In the genomic region with DNA sequence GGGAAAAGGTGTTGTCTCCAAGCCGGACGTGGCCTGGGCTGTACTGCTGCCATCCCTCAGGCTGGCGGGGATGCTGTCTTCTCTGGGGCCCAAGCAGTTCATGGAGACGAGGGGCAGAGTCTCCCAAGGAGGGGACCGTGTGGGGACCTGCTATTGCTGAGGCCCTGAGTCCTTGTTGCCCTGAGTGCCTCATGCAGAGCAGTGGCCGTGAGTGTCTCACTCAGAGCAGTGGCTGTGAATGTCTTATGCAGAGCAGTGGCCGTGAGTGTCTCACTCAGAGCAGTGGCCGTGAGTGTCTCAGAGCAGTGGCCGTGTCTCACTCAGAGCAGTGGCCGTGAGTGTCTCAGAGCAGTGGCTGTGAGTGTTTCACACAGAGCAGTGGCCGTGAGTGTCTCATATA, we compare ENCODE assay signal across 11 cellular contexts. TPM values are rescaled to one million over a fixed set of nuclear protein-coding genes. Genes with fewer than 3 reads are reported as not detected.
A peak's percentile ranks its signal among the peaks of the same experiment; 100 is the strongest.
DNase-seq lines count a peak whose midpoint lies in the region; ATAC-seq and TF ChIP-seq lines count a peak whose summit lies in the region.
"Had no signal": no experiment of that assay in that cellular context is flagged by ENCODE, and none has a peak within 500 bp of the region (broad histone marks: within the 10 kb centered on the region; RNA-seq: fewer than 3 reads in every experiment).

No MANE protein-coding gene starts in this region.

- no peak overlapping the region for H2BK120ac ChIP-seq in neuronal stem cell (ENCODE audit: low read depth, low read length)

- H3K18ac ChIP-seq in neuronal stem cell (ENCODE audit: low read length) = no peak overlapping the region

- H3K27ac ChIP-seq in neuronal stem cell (replicated peaks; ENCODE audit: low read length) = no peak overlapping the region
- no peak overlapping the region for H3K27ac ChIP-seq in ascending aorta
- H3K27ac ChIP-seq: epithelial cell of prostate had no signal

- H3K9me3 ChIP-seq in neuronal stem cell (replicated peaks in 1 of 2; ENCODE audit: control insufficient read depth in 2 of 2, insufficient read depth in 1 of 2, low read depth in 1 of 2, low read length in 2 of 2) (no peaks in the 10 kb centered on the region), ascending aorta (no peaks in the 10 kb centered on the region)
- H3K9me3 ChIP-seq: neutrophil had no signal

- intact Hi-C loops in CD14-positive monocyte (cut with micrococcal nuclease) = no loop called here
- intact Hi-C loops in activated T-helper 2 cell treated with anti-CD3 and anti-CD28 coated beads, Interferon-gamma antibody, Interleukin-2, Interleukin-4, amounts not matched to agents 10 μg/mL and 5 μg/mL and 100 μg/mL, durations not matched to agents 14 hours and 24 hours and 36 hours (cut with micrococcal nuclease) = loop anchor here (1.0 to 5.0 kb wide), 6 partner anchors 22 to 113 kb away; a partner anchor contains a TSS
- intact Hi-C loops in ascending aorta (cut with DNase I) = no loop called here

- peak overlapping the region in 6 of 7 donors; percentile 32 to 85 (median 69) for H3K27ac Mint-ChIP-seq in CD14-positive monocyte
- H3K27ac Mint-ChIP-seq in activated T-helper 2 cell treated with anti-CD3 and anti-CD28 coated beads, Interferon-gamma antibody, Interleukin-2, Interleukin-4, amounts not matched to agents 10 μg/mL and 5 μg/mL and 100 μg/mL, durations not matched to agents 14 hours and 24 hours and 36 hours = peak overlapping the region; percentile 95

- H3K36me3 ChIP-seq in neuronal stem cell (replicated peaks in 1 of 2; ENCODE audit: control insufficient read depth in 2 of 2, insufficient read depth in 2 of 2, low read length in 2 of 2) (peaks cover 2 to 12% of the 10 kb centered on the region in 2 donors), ascending aorta (peaks cover 2 to 13% of the 10 kb centered on the region in 2 donors)

- H3K79me1 ChIP-seq in neuronal stem cell (ENCODE audit: low read depth, low read length) = peaks cover 3% of the 10 kb centered on the region

- peak overlapping the region; percentile 10 for H3K23ac ChIP-seq in neuronal stem cell (ENCODE audit: low read depth, low read length, poor library complexity)

- H4K91ac ChIP-seq in neuronal stem cell (ENCODE audit: low read depth, low read length, poor library complexity) = no peak overlapping the region

- no peak overlapping the region for H2AK5ac ChIP-seq in neuronal stem cell (ENCODE audit: low read depth, low read length)

- peaks cover 41 to 72% of the 10 kb centered on the region in 2 donors for H3K36me3 Mint-ChIP-seq in CD14-positive monocyte
- H3K36me3 Mint-ChIP-seq in activated T-helper 2 cell treated with anti-CD3 and anti-CD28 coated beads, Interferon-gamma antibody, Interleukin-2, Interleukin-4, amounts not matched to agents 10 μg/mL and 5 μg/mL and 100 μg/mL, durations not matched to agents 14 hours and 24 hours and 36 hours (ENCODE audit: low read depth) = peaks cover 28% of the 10 kb centered on the region

- peak overlapping the region in 1 of 2 donors; percentile 72 for H3K4me3 Mint-ChIP-seq in CD14-positive monocyte
- H3K4me3 Mint-ChIP-seq in activated T-helper 2 cell treated with anti-CD3 and anti-CD28 coated beads, Interferon-gamma antibody, Interleukin-2, Interleukin-4, amounts not matched to agents 10 μg/mL and 5 μg/mL and 100 μg/mL, durations not matched to agents 14 hours and 24 hours and 36 hours (ENCODE audit: low read depth) = peak overlapping the region; percentile 77

- H3K9me3 Mint-ChIP-seq in CD14-positive monocyte = peaks cover 0 to 2% (median 0%) of the 10 kb centered on the region in 7 donors
- no peaks in the 10 kb centered on the region for H3K9me3 Mint-ChIP-seq in activated T-helper 2 cell treated with anti-CD3 and anti-CD28 coated beads, Interferon-gamma antibody, Interleukin-2, Interleukin-4, amounts not matched to agents 10 μg/mL and 5 μg/mL and 100 μg/mL, durations not matched to agents 14 hours and 24 hours and 36 hours

- no peaks in the 10 kb centered on the region for H3K27me3 ChIP-seq in neuronal stem cell (ENCODE audit: control insufficient read depth in 3 of 3, insufficient read depth in 3 of 3, low read depth in 1 of 3, low read length in 3 of 3)
- no peaks in the 10 kb centered on the region for H3K27me3 ChIP-seq in ascending aorta
- H3K27me3 ChIP-seq: neutrophil had no signal

- H2AFZ ChIP-seq in neuronal stem cell (ENCODE audit: low read length) = no peak overlapping the region

- no peak overlapping the region for H3K14ac ChIP-seq in neuronal stem cell (ENCODE audit: low read length)

- H3K4me2 ChIP-seq in neuronal stem cell (ENCODE audit: insufficient read depth, low read length, poor library complexity, severe bottlenecking) = no peak overlapping the region

- H3K27me3 Mint-ChIP-seq in CD14-positive monocyte (ENCODE audit: low read depth in 3 of 3) = peaks cover 0 to 2% (median 0%) of the 10 kb centered on the region in 3 donors
- no peaks in the 10 kb centered on the region for H3K27me3 Mint-ChIP-seq in activated T-helper 2 cell treated with anti-CD3 and anti-CD28 coated beads, Interferon-gamma antibody, Interleukin-2, Interleukin-4, amounts not matched to agents 10 μg/mL and 5 μg/mL and 100 μg/mL, durations not matched to agents 14 hours and 24 hours and 36 hours (ENCODE audit: low read depth)

- no peak overlapping the region for H2BK15ac ChIP-seq in neuronal stem cell (ENCODE audit: low read length)

- H2BK5ac ChIP-seq in neuronal stem cell (ENCODE audit: low read length) = no peak overlapping the region

- H3K9ac ChIP-seq in neuronal stem cell (ENCODE audit: low read depth, low read length, poor library complexity) = no peak overlapping the region

- no peak overlapping the region for H2BK12ac ChIP-seq in neuronal stem cell (ENCODE audit: low read length)

- H3K4me1 ChIP-seq in neuronal stem cell (ENCODE audit: control insufficient read depth in 2 of 2, insufficient read depth in 1 of 2, low read depth in 1 of 2, low read length in 2 of 2) (peaks cover 0 to 6% of the 10 kb centered on the region in 2 donors), ascending aorta (peaks cover 0 to 7% of the 10 kb centered on the region in 2 donors)

- ATAC-seq in GM19023 (IDR thresholded peaks at IDR 0.05; ENCODE audit: unreplicated experiment) (no peak), GM19467 (IDR thresholded peaks at IDR 0.05; ENCODE audit: unreplicated experiment) (no peak), GM21515 (IDR thresholded peaks at IDR 0.05; ENCODE audit: unreplicated experiment) (no peak)

- no CpG with 5 or more reads among the region's 11 CpGs for WGBS in neuronal stem cell (ENCODE audit: extremely low coverage in 2 of 2, insufficient read length in 2 of 2, insufficient replicate concordance in 1 of 2), 2 donors

- H3K4me1 Mint-ChIP-seq in CD14-positive monocyte = peaks cover 37% of the 10 kb centered on the region
- H3K4me1 Mint-ChIP-seq in activated T-helper 2 cell treated with anti-CD3 and anti-CD28 coated beads, Interferon-gamma antibody, Interleukin-2, Interleukin-4, amounts not matched to agents 10 μg/mL and 5 μg/mL and 100 μg/mL, durations not matched to agents 14 hours and 24 hours and 36 hours (ENCODE audit: low read depth) = peaks cover 16% of the 10 kb centered on the region

- peak overlapping the region; percentile 66 for H3K4me3 ChIP-seq in Jurkat, Clone E6-1 (ENCODE audit: low read length)
- H3K4me3 ChIP-seq in neuronal stem cell (ENCODE audit: low read length in 2 of 2) (no peak overlapping the region), ascending aorta (no peak overlapping the region)

- DNase-seq in CD14-positive monocyte (ENCODE audit: low spot score) (no peak), neuronal stem cell (ENCODE audit: low spot score) (no peak), ascending aorta (ENCODE audit: low spot score in 2 of 2) (no peak)
- DNase-seq in Jurkat, Clone E6-1 (ENCODE audit: low read depth, low spot score) = no peak
- DNase-seq in activated T-helper 2 cell treated with anti-CD3 and anti-CD28 coated beads, Interferon-gamma antibody, Interleukin-2, Interleukin-4, amounts not matched to agents 10 μg/mL and 5 μg/mL and 100 μg/mL, durations not matched to agents 14 hours and 24 hours and 36 hours (ENCODE audit: low spot score) = no peak
- DNase-seq: NCI-H187 treated with DMSO at 0.1 percent for 48 hours had no signal

- H3K4ac ChIP-seq in neuronal stem cell (ENCODE audit: low read length) = no peak overlapping the region

- no peak overlapping the region for H4K8ac ChIP-seq in neuronal stem cell (ENCODE audit: low read depth, low read length)

- no peak for TF ChIP-seq CTCF in CD14-positive monocyte (IDR thresholded peaks at IDR 0.05)
- no peak for TF ChIP-seq CTCF in ascending aorta (IDR thresholded peaks at IDR 0.05)

RNA-seq across cellular contexts. Expression of a gene that starts 54.7 kb away (rescaled TPM):
- polyA plus RNA-seq in CD14-positive monocyte = 10 to 100 TPM in 1 of 2 donors, 1 to 10 TPM in 1; 9.5 to 12.6 TPM
- polyA plus RNA-seq in Jurkat, Clone E6-1 (2012; ENCODE audit: insufficient read depth, insufficient read length) = 47.0 TPM
- 90.8 and 91.6 TPM in 2 replicates for total RNA-seq in activated T-helper 2 cell treated with anti-CD3 and anti-CD28 coated beads, Interferon-gamma antibody, Interleukin-2, Interleukin-4, amounts not matched to agents 10 μg/mL and 5 μg/mL and 100 μg/mL, durations not matched to agents 14 hours and 24 hours and 36 hours
- polyA plus RNA-seq in neuronal stem cell (2013, experiment 1 of 2) = 13.1 TPM
- polyA plus RNA-seq in neuronal stem cell (2013, experiment 2 of 2) = 11.3 TPM
- 20.2 TPM for total RNA-seq in ascending aorta
